Comparison of ENCODE assay signal across 8 cellular contexts in genomic region chr9:121300283-121301119, GRCh38. TPM values are rescaled to one million over a fixed set of nuclear protein-coding genes. Genes with fewer than 3 reads are reported as not detected.
DNase-seq lines count a peak whose midpoint lies in the region; ATAC-seq and TF ChIP-seq lines count a peak whose summit lies in the region.

No MANE protein-coding gene starts in this region.

- H3K4me1 Mint-ChIP-seq in activated T-cell treated with anti-CD3 and anti-CD28 coated beads, Interleukin-2, amount 50 U/mL, for 24 hours (ENCODE audit: low read depth): peaks cover 14% of the 10 kb centered on the region

- WGBS in mesendoderm (ENCODE audit: extremely low coverage, insufficient coverage, low lambda C conversion rate): no CpG with 5 or more reads among the region's 13 CpGs
- WGBS in tibial nerve, 2 donors: 49 to 52% methylated on average over 13 of the region's 13 CpGs

- peak overlapping the region; percentile 50 for H3K4me2 ChIP-seq in mesendoderm (ENCODE audit: low read length)

- ATAC-seq in esophagus mucosa: no peak
- no peak for ATAC-seq in GM21381 (IDR thresholded peaks at IDR 0.05; ENCODE audit: unreplicated experiment)

- no peak for TF ChIP-seq CTCF in cardiac fibroblast (IDR thresholded peaks at IDR 0.05; ENCODE audit: low read depth, low read length)
- TF ChIP-seq CTCF in tibial nerve (IDR thresholded peaks at IDR 0.05): no peak

- H3K79me1 ChIP-seq in mesendoderm (ENCODE audit: low read length): no peaks in the 10 kb centered on the region

- no peak overlapping the region for H3K27ac ChIP-seq in mesendoderm (ENCODE audit: low read depth, low read length)
- peak overlapping the region; percentile 87 to 99 (median 96) for H3K27ac ChIP-seq in tibial nerve

- no peaks in the 10 kb centered on the region for H3K9me3 ChIP-seq in tibial nerve

- H3K56ac ChIP-seq in mesendoderm (ENCODE audit: low read length): no peak overlapping the region

- DNase-seq in activated T-cell treated with anti-CD3 and anti-CD28 coated beads, Interleukin-2, amount 50 U/mL, for 24 hours: no peak
- DNase-seq in activated T-cell treated with anti-CD3 and anti-CD28 coated beads, Interleukin-2, amount 50 U/mL, for 48 hours: no peak
- no peak for DNase-seq in cardiac fibroblast (ENCODE audit: low read depth in 2 of 2)
- no peak for DNase-seq in mesendoderm
- peak in 1 of 2 donors; percentile 11 for DNase-seq in tibial nerve (ENCODE audit: low spot score in 2 of 2)
- no peak for DNase-seq in NCI-H524 treated with DMSO at 0.1 percent for 48 hours (lab: John Stamatoyannopoulos, UW)

- H3K4me1 ChIP-seq in mesendoderm (ENCODE audit: control insufficient read depth, low read depth, low read length): peaks cover 2% of the 10 kb centered on the region
- H3K4me1 ChIP-seq in tibial nerve: peaks cover 11 to 92% (median 80%) of the 10 kb centered on the region in 4 donors

- no peak overlapping the region for H2BK5ac ChIP-seq in mesendoderm (ENCODE audit: low read length)

- no peak overlapping the region for H4K5ac ChIP-seq in mesendoderm (ENCODE audit: low read length)

- H3K4ac ChIP-seq in mesendoderm (ENCODE audit: low read depth, low read length): no peak overlapping the region

- no peak overlapping the region for H2BK15ac ChIP-seq in mesendoderm (replicated peaks; ENCODE audit: low read depth)

- no peak overlapping the region for H3K23ac ChIP-seq in mesendoderm (ENCODE audit: low read length)

- TF ChIP-seq POLR2A in tibial nerve (IDR thresholded peaks at IDR 0.05): no peak

- no peaks in the 10 kb centered on the region for H3K36me3 Mint-ChIP-seq in activated T-cell treated with anti-CD3 and anti-CD28 coated beads, Interleukin-2, amount 50 U/mL, for 24 hours (ENCODE audit: low read depth)

- no peak overlapping the region for H3K27ac Mint-ChIP-seq in activated T-cell treated with anti-CD3 and anti-CD28 coated beads, Interleukin-2, amount 50 U/mL, for 24 hours

- H3K27me3 Mint-ChIP-seq in activated T-cell treated with anti-CD3 and anti-CD28 coated beads, Interleukin-2, amount 50 U/mL, for 24 hours: peaks cover 23% of the 10 kb centered on the region

- H3K4me3 Mint-ChIP-seq in activated T-cell treated with anti-CD3 and anti-CD28 coated beads, Interleukin-2, amount 50 U/mL, for 24 hours: peak overlapping the region; percentile 62

- no peak overlapping the region for H3K18ac ChIP-seq in mesendoderm (ENCODE audit: low read length)

- H3K4me3 ChIP-seq in cardiac fibroblast (replicated peaks in 1 of 2; ENCODE audit: low read depth in 2 of 2, low read length in 2 of 2): peak overlapping the region; percentile 47 to 52
- H3K4me3 ChIP-seq in mesendoderm (ENCODE audit: low read length): no peak overlapping the region
- H3K4me3 ChIP-seq in tibial nerve: peak overlapping the region; percentile 60 to 74 (median 67)

- peak in 1 of 2 donors; percentile 1 for TF ChIP-seq EP300 in tibial nerve (IDR thresholded peaks at IDR 0.05)

- H3K36me3 ChIP-seq in mesendoderm (ENCODE audit: control insufficient read depth, insufficient read depth, low read length): no peaks in the 10 kb centered on the region
- H3K36me3 ChIP-seq in tibial nerve: peaks cover 12 to 40% (median 29%) of the 10 kb centered on the region in 3 donors

- H4K8ac ChIP-seq in mesendoderm (ENCODE audit: low read depth, low read length): no peak overlapping the region

- no peaks in the 10 kb centered on the region for H3K9me3 Mint-ChIP-seq in activated T-cell treated with anti-CD3 and anti-CD28 coated beads, Interleukin-2, amount 50 U/mL, for 24 hours

- H2AK5ac ChIP-seq in mesendoderm (ENCODE audit: low read length): no peak overlapping the region

- H3K27me3 ChIP-seq in mesendoderm (ENCODE audit: insufficient read depth, low read length, poor library complexity) (no peaks in the 10 kb centered on the region), tibial nerve (no peaks in the 10 kb centered on the region)

- H3K9ac ChIP-seq in mesendoderm (ENCODE audit: low read length): peak overlapping the region; percentile 58

- H2BK120ac ChIP-seq in mesendoderm (ENCODE audit: low read depth, low read length): no peak overlapping the region

- no peaks in the 10 kb centered on the region for H3K79me2 ChIP-seq in mesendoderm (ENCODE audit: control insufficient read depth, insufficient read depth, low read length)

RNA-seq across cellular contexts. Expression of gene GSN, which starts 32.5 kb away (rescaled TPM):
- polyA plus RNA-seq in mesendoderm (2013, experiment 1 of 2): 12.4 TPM
- 13.0 TPM for polyA plus RNA-seq in mesendoderm (2013, experiment 2 of 2)
- total RNA-seq in tibial nerve (1,000 to 10,000 TPM; 1,899 to 6,678 (median 4,539) TPM), esophagus mucosa (270 TPM)
